ENCODE assay signal across 22 cellular contexts in genomic region chr13:110294146-110294545, GRCh38. TPM values are rescaled to one million over a fixed set of nuclear protein-coding genes. Genes with fewer than 3 reads are reported as not detected.
DNase-seq lines count a peak whose midpoint lies in the region; ATAC-seq and TF ChIP-seq lines count a peak whose summit lies in the region.
"Had no signal": no experiment of that assay in that cellular context is flagged by ENCODE, and none has a peak within 500 bp of the region (broad histone marks: within the 10 kb centered on the region; RNA-seq: fewer than 3 reads in every experiment).

No MANE protein-coding gene starts in this region.

- ATAC-seq in thoracic aorta (ENCODE audit: insufficient number of reproducible peaks, low FRiP score, low read depth): no peak
- ATAC-seq: esophagus mucosa had no signal

- 80% methylated on average over 2 of the region's 3 CpGs for WGBS in esophagus muscularis mucosa

- peaks cover 0 to 8% (median 3%) of the 10 kb centered on the region in 4 donors for H3K36me3 ChIP-seq in esophagus muscularis mucosa
- peaks cover 4% of the 10 kb centered on the region for H3K36me3 ChIP-seq in thoracic aorta
- H3K36me3 ChIP-seq in osteoblast (ENCODE audit: insufficient read depth, low read length): peaks cover 28% of the 10 kb centered on the region
- H3K36me3 ChIP-seq in effector memory CD4-positive, alpha-beta T cell (ENCODE audit: control insufficient read depth, insufficient read depth, low read length): no peaks in the 10 kb centered on the region
- H3K36me3 ChIP-seq: BE2C, neutrophil had no signal

- H3K4me2 ChIP-seq in osteoblast (ENCODE audit: insufficient read depth, low read length): no peak overlapping the region

- no peak overlapping the region for H3K4me3 ChIP-seq in esophagus muscularis mucosa
- no peak overlapping the region for H3K4me3 ChIP-seq in thoracic aorta
- no peak overlapping the region for H3K4me3 ChIP-seq in osteoblast (ENCODE audit: insufficient read depth, low read length)
- no peak overlapping the region for H3K4me3 ChIP-seq in effector memory CD4-positive, alpha-beta T cell (ENCODE audit: insufficient read depth, low read depth, low read length, poor library complexity, severe bottlenecking)

- peaks cover 76% of the 10 kb centered on the region for H4K20me1 ChIP-seq in osteoblast (ENCODE audit: insufficient read depth, low read length)

- peaks cover 75% of the 10 kb centered on the region for H3K79me2 ChIP-seq in osteoblast (ENCODE audit: insufficient read depth, low read length)

- TF ChIP-seq CTCF in esophagus muscularis mucosa (IDR thresholded peaks at IDR 0.05) (no peak), thoracic aorta (IDR thresholded peaks at IDR 0.05) (no peak), osteoblast (IDR thresholded peaks at IDR 0.05; ENCODE audit: extremely low read depth, low read depth, low read length) (no peak)

- intact Hi-C loops in esophagus muscularis mucosa (cut with DNase I): no loop called here

- H3K4me1 ChIP-seq in esophagus muscularis mucosa: peaks cover 55 to 98% (median 90%) of the 10 kb centered on the region in 4 donors
- H3K4me1 ChIP-seq in thoracic aorta (ENCODE audit: control insufficient read depth in 1 of 2, low read depth in 2 of 2): peaks cover 31 to 75% of the 10 kb centered on the region in 2 donors
- no peaks in the 10 kb centered on the region for H3K4me1 ChIP-seq in osteoblast (ENCODE audit: insufficient read depth, low read length)
- no peaks in the 10 kb centered on the region for H3K4me1 ChIP-seq in effector memory CD4-positive, alpha-beta T cell (ENCODE audit: control insufficient read depth, insufficient read depth, low read length, poor library complexity, severe bottlenecking)
- H3K4me1 ChIP-seq: BE2C had no signal

- TF ChIP-seq POLR2A in esophagus muscularis mucosa (IDR thresholded peaks at IDR 0.05; ENCODE audit: low read depth): no peak

- H3K9me3 ChIP-seq in esophagus muscularis mucosa (no peaks in the 10 kb centered on the region), thoracic aorta (no peaks in the 10 kb centered on the region), osteoblast (ENCODE audit: low read depth, low read length) (no peaks in the 10 kb centered on the region)
- H3K9me3 ChIP-seq in effector memory CD4-positive, alpha-beta T cell (ENCODE audit: control insufficient read depth, low read length): no peaks in the 10 kb centered on the region
- H3K9me3 ChIP-seq: BE2C, neutrophil had no signal

- H3K27me3 ChIP-seq in esophagus muscularis mucosa (no peaks in the 10 kb centered on the region), thoracic aorta (replicated peaks; ENCODE audit: insufficient read depth) (no peaks in the 10 kb centered on the region), osteoblast (ENCODE audit: insufficient read depth, low read length) (no peaks in the 10 kb centered on the region)
- H3K27me3 ChIP-seq in effector memory CD4-positive, alpha-beta T cell (replicated peaks; ENCODE audit: control insufficient read depth, insufficient read depth, low read length, poor library complexity, severe bottlenecking): no peaks in the 10 kb centered on the region

- no peak overlapping the region for H2AFZ ChIP-seq in osteoblast (ENCODE audit: low read length)

- DNase-seq in LHCN-M2 (ENCODE audit: low read depth) (peak; percentile 32), esophagus muscularis mucosa (ENCODE audit: extremely low spot score) (no peak), iris pigment epithelial cell (ENCODE audit: low read depth) (peak; percentile 51), thoracic aorta (ENCODE audit: low spot score) (no peak), osteoblast (ENCODE audit: insufficient read length, low spot score, missing footprints) (no peak), NCI-H748 treated with DMSO at 0.1 percent for 48 hours (lab: John Stamatoyannopoulos, UW) (no peak), DMS53 treated with DMSO at 0.1 percent for 48 hours (lab: John Stamatoyannopoulos, UW; ENCODE audit: unreplicated experiment) (no peak)
- no peak for DNase-seq in effector memory CD4-positive, alpha-beta T cell
- DNase-seq: activated CD4-positive, CD25-positive, alpha-beta regulatory T cell treated with anti-CD3 and anti-CD28 coated beads, Interleukin-2, amount 50 U/mL, for 72 hours; activated CD8-positive, alpha-beta memory T cell treated with anti-CD3 and anti-CD28 coated beads, Interleukin-2, amount 50 U/mL, for 4 hours; activated gamma-delta T cell; aorta; BE2C; left cardiac atrium; NCI-H2107; NCI-H526 treated with DMSO at 0.1 percent for 48 hours; OCI-M1; stimulated activated CD4-positive, alpha-beta T cell treated with anti-CD3 and anti-CD28 coated beads, Interleukin-4, amount 100 ng/mL, for 1 hour; T-helper 9 cell had no signal

- TF ChIP-seq EP300 in esophagus muscularis mucosa (IDR thresholded peaks at IDR 0.05): no peak

- H3K27ac ChIP-seq in esophagus muscularis mucosa (replicated peaks in 1 of 4) (peak overlapping the region; percentile 59 to 99 (median 68)), thoracic aorta (peak overlapping the region; percentile 31 to 34), osteoblast (ENCODE audit: low read depth, low read length) (no peak overlapping the region)
- no peak overlapping the region for H3K27ac ChIP-seq in effector memory CD4-positive, alpha-beta T cell (ENCODE audit: insufficient read depth, low read length, poor library complexity, severe bottlenecking)
- H3K27ac ChIP-seq: HL-60, neutrophil had no signal

RNA-seq across cellular contexts. Expression of gene COL4A1, which starts 12.8 kb away (rescaled TPM):
- total RNA-seq in LHCN-M2 (2014; rRNA removed): 63.0 and 68.5 TPM in 2 replicates
- polyA plus RNA-seq in LHCN-M2 (2012): 39.7 TPM
- total RNA-seq in esophagus muscularis mucosa: 100 to 1,000 TPM; 328 to 578 (median 405) TPM
- total RNA-seq in thoracic aorta: 100 to 1,000 TPM; 505 to 852 TPM
- total RNA-seq in osteoblast: 412 and 433 TPM in 2 replicates

RNA-seq across cellular contexts. Expression of gene COL4A2, which starts 12.9 kb away (rescaled TPM):
- total RNA-seq in LHCN-M2 (2014; rRNA removed) (67.4 and 77.5 TPM in 2 replicates), esophagus muscularis mucosa (100 to 1,000 TPM; 419 to 931 (median 555) TPM), thoracic aorta (1,000 to 10,000 TPM in 1 of 2 donors, 100 to 1,000 TPM in 1; 999 to 1,135 TPM), osteoblast (267 and 291 TPM in 2 replicates)
- 63.5 TPM for polyA plus RNA-seq in LHCN-M2 (2012)

Comparison
In these comparisons a context has a peak if more than half of its experiments do, and no peak if none do; other contexts are left out.
1. DNase-seq: peak in LHCN-M2 (single experiment) and iris pigment epithelial cell (single experiment); none in esophagus muscularis mucosa (single experiment), thoracic aorta (single experiment), osteoblast (single experiment), NCI-H748 treated with DMSO at 0.1 percent for 48 hours (single experiment), effector memory CD4-positive, alpha-beta T cell (0 of 3) and DMS53 treated with DMSO at 0.1 percent for 48 hours (single experiment).
2. H3K27ac ChIP-seq: peak in esophagus muscularis mucosa (4 of 4) and thoracic aorta (2 of 2); none in osteoblast (single experiment) and effector memory CD4-positive, alpha-beta T cell (single experiment).